In the genomic region with DNA sequence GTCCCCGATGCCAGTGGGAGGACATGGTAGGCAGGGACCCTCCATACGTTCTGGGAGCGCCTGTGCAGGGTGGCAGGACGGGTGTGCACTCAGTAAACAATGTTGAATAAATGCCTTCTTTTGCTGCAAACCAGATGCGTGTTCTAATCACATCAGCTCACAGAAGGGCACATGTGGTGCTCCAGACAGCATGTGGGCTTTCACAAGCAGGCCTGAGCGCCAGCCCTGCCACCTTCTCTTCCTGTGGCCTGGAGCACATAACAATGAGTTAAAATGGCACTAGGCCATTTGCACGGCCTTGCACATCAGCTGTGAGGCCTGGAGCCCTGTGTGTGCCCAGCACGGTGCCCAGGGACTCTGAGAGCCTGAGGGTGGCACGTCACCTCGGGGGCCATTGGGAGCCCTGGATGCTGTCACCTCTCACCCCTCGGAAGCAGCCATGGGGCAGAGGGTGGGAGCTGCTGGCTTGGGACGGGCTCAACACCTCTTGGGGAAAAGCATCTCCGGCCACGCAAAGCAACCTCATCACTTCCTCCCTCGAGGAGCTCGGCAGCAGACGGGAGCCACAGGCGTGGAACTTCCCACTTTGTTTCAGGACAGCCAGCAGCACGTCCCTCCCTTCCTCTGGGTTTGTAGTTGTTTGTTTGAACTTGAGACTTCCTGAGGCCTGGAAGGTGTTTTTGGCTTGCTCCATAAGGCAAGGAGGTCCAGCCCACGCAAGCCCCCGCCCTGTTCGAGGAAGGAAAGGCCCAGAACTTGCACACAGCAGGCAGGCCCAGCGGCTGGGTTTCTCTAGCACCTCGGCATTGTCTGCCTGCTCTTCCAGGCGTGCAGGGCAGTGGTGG, we compare ENCODE assay signal across 12 cellular contexts. TPM values are rescaled to one million over a fixed set of nuclear protein-coding genes. Genes with fewer than 3 reads are reported as not detected.
A peak's percentile ranks its signal among the peaks of the same experiment; 100 is the strongest.
DNase-seq lines count a peak whose midpoint lies in the region; ATAC-seq and TF ChIP-seq lines count a peak whose summit lies in the region.
"Had no signal": no experiment of that assay in that cellular context is flagged by ENCODE, and none has a peak within 500 bp of the region (broad histone marks: within the 10 kb centered on the region; RNA-seq: fewer than 3 reads in every experiment).

No MANE protein-coding gene starts in this region.

- TF ChIP-seq CTCF in HFF-Myc (IDR thresholded peaks at IDR 0.05; ENCODE audit: low read depth, low read length, missing control alignments) (no peak), lower lobe of right lung (IDR thresholded peaks at IDR 0.05) (no peak)

- H3K9me3 ChIP-seq in lower lobe of right lung, result no peaks in the 10 kb centered on the region

- H3K27me3 ChIP-seq in lower lobe of right lung (ENCODE audit: low read depth), result peaks cover 4% of the 10 kb centered on the region

- H3K27ac ChIP-seq in lower lobe of right lung, result peak overlapping the region; percentile 82
- H3K27ac ChIP-seq in substantia nigra (ENCODE audit: low read depth, low read length, poor library complexity, severe bottlenecking), result peak overlapping the region; percentile 53

- intact Hi-C loops in lower lobe of right lung (cut with DNase I), result no loop called here

- H3K4me3 ChIP-seq in HFF-Myc (replicated peaks; ENCODE audit: low read depth, low read length) (no peak overlapping the region), lower lobe of right lung (peak overlapping the region; percentile 49)

- no peaks in the 10 kb centered on the region for H3K36me3 ChIP-seq in lower lobe of right lung

- DNase-seq in HFF-Myc (ENCODE audit: extremely low read depth, low read depth), result peak; percentile 2
- no peak for DNase-seq in lower lobe of right lung
- peak in 4 of 49 donors; percentile 22 to 39 (median 34) for DNase-seq in substantia nigra (lab: John Stamatoyannopoulos, UW)
- DNase-seq in kidney glomerular epithelial cell (lab: John Stamatoyannopoulos, UW), result no peak
- DNase-seq: activated CD4-positive, alpha-beta T cell treated with anti-CD3 and anti-CD28 coated beads for 48 hours; activated naive CD4-positive, alpha-beta T cell treated with Interleukin-2 at 50 U/mL for 16 hours; NCI-H748 treated with DMSO at 0.1 percent for 48 hours; PC-3 had no signal

- H3K4me1 ChIP-seq in lower lobe of right lung, result no peaks in the 10 kb centered on the region

- ATAC-seq in esophagus mucosa, result peak; percentile 37
- ATAC-seq in lower lobe of right lung, result peak; percentile 43 to 46
- ATAC-seq in HG03460 (IDR thresholded peaks at IDR 0.05; ENCODE audit: unreplicated experiment), result no peak
- ATAC-seq in HG03097 (IDR thresholded peaks at IDR 0.05; ENCODE audit: low FRiP score, unreplicated experiment), result no peak
- ATAC-seq in HG03442 (IDR thresholded peaks at IDR 0.05; ENCODE audit: unreplicated experiment), result no peak
- ATAC-seq: PC-3 had no signal

RNA-seq across cellular contexts. Expression of gene MCF2L, which starts 9.8 kb away (rescaled TPM):
- total RNA-seq in esophagus mucosa (9.7 TPM), lower lobe of right lung (42.4 TPM)

Comparison
In these comparisons a context has a peak if more than half of its experiments do, and no peak if none do; other contexts are left out.
1. ATAC-seq: peak in esophagus mucosa (single experiment) and lower lobe of right lung (2 of 2); none in HG03460 (single experiment), HG03097 (single experiment) and HG03442 (single experiment).